Comparison of ENCODE assay signal across 1 cellular context in the genomic region with DNA sequence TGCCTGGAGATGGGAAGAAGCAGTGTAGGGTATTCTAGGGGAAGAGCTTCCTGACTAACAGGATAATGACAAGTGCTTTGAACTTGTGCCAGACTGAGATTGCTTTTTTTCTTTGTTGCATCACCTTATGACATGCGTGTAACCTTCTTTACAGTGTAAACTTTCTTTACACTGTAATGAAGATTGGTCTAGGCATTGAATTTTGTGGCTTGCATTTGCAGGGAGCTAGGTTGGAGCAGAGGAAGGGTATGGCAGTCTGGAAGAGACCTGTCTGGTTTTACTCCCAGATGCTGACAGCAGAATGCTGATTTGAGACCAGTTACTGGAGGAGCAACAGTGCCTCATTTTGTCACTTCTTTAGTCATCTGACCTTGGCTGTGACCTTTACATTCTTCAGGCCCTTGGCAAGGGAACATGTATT.
TF ChIP-seq lines count a peak whose summit lies in the region.

No MANE protein-coding gene starts in this region.

TF ChIP-seq in HCT116, 20 proteins besides CTCF, POLR2A, EP300 and RAD21 (continued from another document):
- peak; percentile 71 for TF ChIP-seq TCF7L2 (IDR thresholded peaks at IDR 0.05; ENCODE audit: borderline replicate concordance, extremely low read depth, insufficient read depth, insufficient read length)
- TF ChIP-seq CEBPB (IDR thresholded peaks at IDR 0.05; ENCODE audit: low read depth) = peak; percentile 15; the same call in 1 of the 2 replicates
TF ChIP-seq in HCT116: peak in this region for 2.
